Comparison of ENCODE assay signal across 10 cellular contexts in the genomic region with DNA sequence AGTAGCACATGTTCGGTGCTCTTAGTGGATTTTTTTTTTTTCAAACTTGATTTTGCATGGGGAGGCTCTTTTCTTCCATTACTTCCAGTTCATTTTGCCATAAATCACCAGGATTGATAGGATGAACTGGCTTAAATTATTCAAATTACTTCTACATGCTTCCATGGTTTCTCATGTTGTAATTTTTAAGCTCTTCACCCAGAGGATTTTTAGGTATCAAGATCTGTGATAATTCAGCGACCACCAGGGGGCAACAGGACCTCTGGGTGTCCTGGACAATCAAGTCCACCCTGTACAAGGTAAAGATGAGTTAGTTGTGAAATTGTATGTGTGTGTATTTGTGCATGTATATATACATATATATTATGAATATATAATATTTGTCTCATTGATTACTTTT. TPM values are rescaled to one million over a fixed set of nuclear protein-coding genes. Genes with fewer than 3 reads are reported as not detected.
DNase-seq lines count a peak whose midpoint lies in the region; ATAC-seq and TF ChIP-seq lines count a peak whose summit lies in the region.
"Had no signal": no experiment of that assay in that cellular context is flagged by ENCODE, and none has a peak within 500 bp of the region (broad histone marks: within the 10 kb centered on the region; RNA-seq: fewer than 3 reads in every experiment).

No MANE protein-coding gene starts in this region.

- H3K4me1 ChIP-seq in psoas muscle = peaks cover 7% of the 10 kb centered on the region

- intact Hi-C loops in psoas muscle (cut with DNase I) = no loop called here

- DNase-seq in GDM1 (lab: John Stamatoyannopoulos, UW) = peak; percentile 24
- peak; percentile 68 for DNase-seq in NCI-H748 treated with DMSO at 0.1 percent for 48 hours (lab: John Stamatoyannopoulos, UW)
- peak; percentile 30 to 48 for DNase-seq in dermis microvascular lymphatic vessel endothelial cell (ENCODE audit: low read depth in 2 of 2)
- DNase-seq in psoas muscle = peak in 1 of 2 donors; percentile 6
- no peak for DNase-seq in activated gamma-delta T cell (lab: John Stamatoyannopoulos, UW)

- H3K4me3 ChIP-seq in psoas muscle = no peak overlapping the region

- 50 to 52% (median 50%) methylated on average over 2 of the region's 2 CpGs for WGBS in psoas muscle, 3 donors

- H3K27ac ChIP-seq in psoas muscle = no peak overlapping the region

- H3K9me3 ChIP-seq in psoas muscle = no peaks in the 10 kb centered on the region

- no peaks in the 10 kb centered on the region for H3K36me3 ChIP-seq in psoas muscle (ENCODE audit: insufficient read depth in 1 of 2, low read depth in 1 of 2)

- peak; percentile 26 for TF ChIP-seq CTCF in psoas muscle (IDR thresholded peaks at IDR 0.05)

- peak; percentile 53 for ATAC-seq in HG03378 (IDR thresholded peaks at IDR 0.05; ENCODE audit: unreplicated experiment)
- ATAC-seq in psoas muscle = no peak
- ATAC-seq in GM21786 (IDR thresholded peaks at IDR 0.05; ENCODE audit: unreplicated experiment) = no peak
- ATAC-seq in GM18520 (IDR thresholded peaks at IDR 0.05; ENCODE audit: unreplicated experiment) = no peak

- peaks cover 0 to 44% (median 7%) of the 10 kb centered on the region in 3 donors for H3K27me3 ChIP-seq in psoas muscle (ENCODE audit: insufficient read depth in 3 of 3, low read length in 2 of 3)

RNA-seq across cellular contexts. Expression of gene EPHA7, which starts 4.2 kb away (rescaled TPM):
- total RNA-seq in dermis microvascular lymphatic vessel endothelial cell (under 0.01 TPM in 2 replicates), psoas muscle (under 1 TPM; 0.06 to 0.32 (median 0.15) TPM)
- under 1 TPM; 0.01 to 0.75 (median 0.07) TPM for polyA plus RNA-seq in psoas muscle
- total RNA-seq: T-helper 1 cell treated with Interleukin-12 subunit alpha and Interleukin-12 subunit beta and Interleukin-4 antibody, amounts not matched to agents 30 ng/mL and 1 ng/mL, for 36 hours had no signal
- polyA plus RNA-seq: keratinocyte had no signal
